ENCODE assay signal across 1 cellular context in genomic region chr1:9910425-9911178, GRCh38.
TF ChIP-seq lines count a peak whose summit lies in the region.

No MANE protein-coding gene starts in this region.

TF ChIP-seq in HepG2, 621 proteins besides CTCF, POLR2A, EP300 and RAD21 (continued from another document and continues in another):
- TF ChIP-seq CBX2 (IDR thresholded peaks at IDR 0.05; ENCODE audit: low read depth, low read length) = no peak
- TF ChIP-seq CBX2 (CRISPR knock-in tag; IDR thresholded peaks at IDR 0.05; ENCODE audit: low read depth) = no peak
- TF ChIP-seq, protein P1, sequence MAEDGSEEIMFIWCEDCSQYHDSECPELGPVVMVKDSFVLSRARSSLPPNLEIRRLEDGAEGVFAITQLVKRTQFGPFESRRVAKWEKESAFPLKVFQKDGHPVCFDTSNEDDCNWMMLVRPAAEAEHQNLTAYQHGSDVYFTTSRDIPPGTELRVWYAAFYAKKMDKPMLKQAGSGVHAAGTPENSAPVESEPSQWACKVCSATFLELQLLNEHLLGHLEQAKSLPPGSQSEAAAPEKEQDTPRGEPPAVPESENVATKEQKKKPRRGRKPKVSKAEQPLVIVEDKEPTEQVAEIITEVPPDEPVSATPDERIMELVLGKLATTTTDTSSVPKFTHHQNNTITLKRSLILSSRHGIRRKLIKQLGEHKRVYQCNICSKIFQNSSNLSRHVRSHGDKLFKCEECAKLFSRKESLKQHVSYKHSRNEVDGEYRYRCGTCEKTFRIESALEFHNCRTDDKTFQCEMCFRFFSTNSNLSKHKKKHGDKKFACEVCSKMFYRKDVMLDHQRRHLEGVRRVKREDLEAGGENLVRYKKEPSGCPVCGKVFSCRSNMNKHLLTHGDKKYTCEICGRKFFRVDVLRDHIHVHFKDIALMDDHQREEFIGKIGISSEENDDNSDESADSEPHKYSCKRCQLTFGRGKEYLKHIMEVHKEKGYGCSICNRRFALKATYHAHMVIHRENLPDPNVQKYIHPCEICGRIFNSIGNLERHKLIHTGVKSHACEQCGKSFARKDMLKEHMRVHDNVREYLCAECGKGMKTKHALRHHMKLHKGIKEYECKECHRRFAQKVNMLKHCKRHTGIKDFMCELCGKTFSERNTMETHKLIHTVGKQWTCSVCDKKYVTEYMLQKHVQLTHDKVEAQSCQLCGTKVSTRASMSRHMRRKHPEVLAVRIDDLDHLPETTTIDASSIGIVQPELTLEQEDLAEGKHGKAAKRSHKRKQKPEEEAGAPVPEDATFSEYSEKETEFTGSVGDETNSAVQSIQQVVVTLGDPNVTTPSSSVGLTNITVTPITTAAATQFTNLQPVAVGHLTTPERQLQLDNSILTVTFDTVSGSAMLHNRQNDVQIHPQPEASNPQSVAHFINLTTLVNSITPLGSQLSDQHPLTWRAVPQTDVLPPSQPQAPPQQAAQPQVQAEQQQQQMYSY (CRISPR knock-in tag; IDR thresholded peaks at IDR 0.05) = 0 out of 2 replicates have a peak, but pooled peaks have one; percentile 13
- TF ChIP-seq HDAC1 (CRISPR knock-in tag; IDR thresholded peaks at IDR 0.05) = no peak; the same call in 1 of the 2 replicates
- peak; percentile 51; the same call in 1 of the 2 replicates for TF ChIP-seq ZNF564 (CRISPR knock-in tag; IDR thresholded peaks at IDR 0.05)
- TF ChIP-seq KLF12 (CRISPR knock-in tag; IDR thresholded peaks at IDR 0.05; ENCODE audit: borderline replicate concordance) = peak; percentile 58; the same call in 1 of the 2 replicates
- TF ChIP-seq, protein P2, sequence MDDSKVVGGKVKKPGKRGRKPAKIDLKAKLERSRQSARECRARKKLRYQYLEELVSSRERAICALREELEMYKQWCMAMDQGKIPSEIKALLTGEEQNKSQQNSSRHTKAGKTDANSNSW (CRISPR knock-in tag; IDR thresholded peaks at IDR 0.05; ENCODE audit: borderline replicate concordance) = no peak
- no peak for TF ChIP-seq ZNF576 (CRISPR knock-in tag; IDR thresholded peaks at IDR 0.05)
- no peak for TF ChIP-seq ARHGAP35 (CRISPR knock-in tag; IDR thresholded peaks at IDR 0.05; ENCODE audit: borderline replicate concordance)
- no peak for TF ChIP-seq BCLAF1 (IDR thresholded peaks at IDR 0.05)
- TF ChIP-seq SMC3 (IDR thresholded peaks at IDR 0.05; ENCODE audit: low read length) = no peak
- TF ChIP-seq, protein P3, sequence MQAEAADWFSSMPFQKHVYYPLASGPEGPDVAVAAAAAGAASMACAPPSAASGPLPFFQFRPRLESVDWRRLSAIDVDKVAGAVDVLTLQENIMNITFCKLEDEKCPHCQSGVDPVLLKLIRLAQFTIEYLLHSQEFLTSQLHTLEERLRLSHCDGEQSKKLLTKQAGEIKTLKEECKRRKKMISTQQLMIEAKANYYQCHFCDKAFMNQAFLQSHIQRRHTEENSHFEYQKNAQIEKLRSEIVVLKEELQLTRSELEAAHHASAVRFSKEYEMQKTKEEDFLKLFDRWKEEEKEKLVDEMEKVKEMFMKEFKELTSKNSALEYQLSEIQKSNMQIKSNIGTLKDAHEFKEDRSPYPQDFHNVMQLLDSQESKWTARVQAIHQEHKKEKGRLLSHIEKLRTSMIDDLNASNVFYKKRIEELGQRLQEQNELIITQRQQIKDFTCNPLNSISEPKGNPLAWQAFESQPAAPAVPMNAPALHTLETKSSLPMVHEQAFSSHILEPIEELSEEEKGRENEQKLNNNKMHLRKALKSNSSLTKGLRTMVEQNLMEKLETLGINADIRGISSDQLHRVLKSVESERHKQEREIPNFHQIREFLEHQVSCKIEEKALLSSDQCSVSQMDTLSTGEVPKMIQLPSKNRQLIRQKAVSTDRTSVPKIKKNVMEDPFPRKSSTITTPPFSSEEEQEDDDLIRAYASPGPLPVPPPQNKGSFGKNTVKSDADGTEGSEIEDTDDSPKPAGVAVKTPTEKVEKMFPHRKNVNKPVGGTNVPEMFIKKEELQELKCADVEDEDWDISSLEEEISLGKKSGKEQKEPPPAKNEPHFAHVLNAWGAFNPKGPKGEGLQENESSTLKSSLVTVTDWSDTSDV (CRISPR knock-in tag; IDR thresholded peaks at IDR 0.05) = no peak
- TF ChIP-seq ZKSCAN1 (IDR thresholded peaks at IDR 0.05; ENCODE audit: low read length) = no peak
- TF ChIP-seq GFI1 (CRISPR knock-in tag; IDR thresholded peaks at IDR 0.05; ENCODE audit: borderline replicate concordance) = no peak
- TF ChIP-seq ZNF788 (CRISPR knock-in tag; IDR thresholded peaks at IDR 0.05; ENCODE audit: borderline replicate concordance) = no peak; the same call in 1 of the 2 replicates
- no peak; the same call in 1 of the 2 replicates for TF ChIP-seq NFKB2 (CRISPR knock-in tag; IDR thresholded peaks at IDR 0.05; ENCODE audit: borderline replicate concordance)
- peak; percentile 66 for TF ChIP-seq ZGPAT (CRISPR knock-in tag; IDR thresholded peaks at IDR 0.05)
- peak; percentile 30; the same call in 1 of the 2 replicates for TF ChIP-seq ZNF431 (CRISPR knock-in tag; IDR thresholded peaks at IDR 0.05; ENCODE audit: borderline replicate concordance, low read depth)
- no peak for TF ChIP-seq AGO2 (optimal IDR thresholded peaks at IDR 0.05; ENCODE audit: low read depth, low read length)
- TF ChIP-seq ZNF670 (CRISPR knock-in tag; IDR thresholded peaks at IDR 0.05; ENCODE audit: borderline replicate concordance) = no peak
- peak; percentile 53; the same call in 1 of the 2 replicates for TF ChIP-seq THRA (CRISPR knock-in tag; IDR thresholded peaks at IDR 0.05; ENCODE audit: borderline replicate concordance)
- 0 out of 2 replicates have a peak, but pooled peaks have one; percentile 29 for TF ChIP-seq ZNF710 (CRISPR knock-in tag; IDR thresholded peaks at IDR 0.05; ENCODE audit: borderline replicate concordance)
- no peak for TF ChIP-seq ZBTB44 (CRISPR knock-in tag; IDR thresholded peaks at IDR 0.05)
- no peak for TF ChIP-seq TBL1XR1 (IDR thresholded peaks at IDR 0.05; ENCODE audit: borderline replicate concordance, low read length, partially characterized antibody)
- no peak for TF ChIP-seq ZNF879 (CRISPR knock-in tag; IDR thresholded peaks at IDR 0.05)
- TF ChIP-seq ZHX2 (IDR thresholded peaks at IDR 0.05; ENCODE audit: low read depth) = peak; percentile 28; the same call in 1 of the 2 replicates
- no peak for TF ChIP-seq ZHX2 (CRISPR knock-in tag; IDR thresholded peaks at IDR 0.05; ENCODE audit: borderline replicate concordance)
- TF ChIP-seq BORCS8-MEF2B (CRISPR knock-in tag; IDR thresholded peaks at IDR 0.05) = no peak
- 0 out of 2 replicates have a peak, but pooled peaks have one; percentile 22 for TF ChIP-seq KMT2A (CRISPR knock-in tag; IDR thresholded peaks at IDR 0.05)
- TF ChIP-seq TCF7L2 (IDR thresholded peaks at IDR 0.05; ENCODE audit: low read depth, low read length) = no peak
- TF ChIP-seq REL (CRISPR knock-in tag; conservative IDR thresholded peaks at IDR 0.05) = no peak
- TF ChIP-seq RFXANK (CRISPR knock-in tag; IDR thresholded peaks at IDR 0.05) = no peak
- TF ChIP-seq TOE1 (CRISPR knock-in tag; IDR thresholded peaks at IDR 0.05) = no peak
- TF ChIP-seq ZEB1 (IDR thresholded peaks at IDR 0.05; ENCODE audit: insufficient replicate concordance, low read depth) = no peak
- TF ChIP-seq ZNF850 (CRISPR knock-in tag; conservative IDR thresholded peaks at IDR 0.05) = no peak
